In genomic region chrX:7083468-7084396, GRCh38 we compare ENCODE assay signal across 8 cellular contexts.
DNase-seq lines count a peak whose midpoint lies in the region; ATAC-seq, FAIRE-seq and TF ChIP-seq lines count a peak whose summit lies in the region.

No MANE protein-coding gene starts in this region.

- peak overlapping the region; percentile 45 to 91 (median 79) for H3K4me3 Mint-ChIP-seq in CD4-positive, alpha-beta memory T cell

- peak; percentile 61 to 79 (median 73) for DNase-seq in CD4-positive, alpha-beta memory T cell
- peak; percentile 4 for DNase-seq in T1000 (lab: John Stamatoyannopoulos, UW)
- peak; percentile 90 for DNase-seq in bronchial epithelial cell (ENCODE audit: low read depth)
- peak; percentile 69 for DNase-seq in pulmonary artery endothelial cell (ENCODE audit: low read depth, low spot score)
- DNase-seq in tibial nerve (ENCODE audit: low spot score in 2 of 2), result no peak
- no peak for DNase-seq in Right ventricle myocardium inferior (ENCODE audit: missing footprints)

- peak overlapping the region; percentile 13 for H3K27ac ChIP-seq in CD4-positive, alpha-beta memory T cell (ENCODE audit: low read depth, low read length)
- H3K27ac ChIP-seq in tibial nerve, result no peak overlapping the region

- POLR2A ChIA-PET in CD4-positive, alpha-beta memory T cell (lab: Charles Lee; ENCODE audit: partially characterized antibody), result interaction anchor here (1.7 kb wide), 1 partner anchor 10 kb away, joined by 3 read pairs; no protein-coding TSS in a partner anchor

- H3K9me3 Mint-ChIP-seq in CD4-positive, alpha-beta memory T cell, result no peaks in the 10 kb centered on the region

- no peaks in the 10 kb centered on the region for H3K9me3 ChIP-seq in CD4-positive, alpha-beta memory T cell (ENCODE audit: control insufficient read depth in 1 of 2, low read length in 2 of 2)
- no peaks in the 10 kb centered on the region for H3K9me3 ChIP-seq in tibial nerve

- H3K4me3 ChIP-seq in CD4-positive, alpha-beta memory T cell (ENCODE audit: low read length in 2 of 2), result no peak overlapping the region
- H3K4me3 ChIP-seq in bronchial epithelial cell (ENCODE audit: low read depth, low read length) (no peak overlapping the region), tibial nerve (no peak overlapping the region)

- peaks cover 29 to 76% (median 53%) of the 10 kb centered on the region in 4 donors for H3K4me1 Mint-ChIP-seq in CD4-positive, alpha-beta memory T cell

- TF ChIP-seq CTCF in bronchial epithelial cell (IDR thresholded peaks at IDR 0.05; ENCODE audit: insufficient read depth, low read length, severe bottlenecking) (no peak), tibial nerve (IDR thresholded peaks at IDR 0.05) (no peak)

- no peaks in the 10 kb centered on the region for H3K36me3 ChIP-seq in CD4-positive, alpha-beta memory T cell (ENCODE audit: insufficient read depth, low read length)
- H3K36me3 ChIP-seq in bronchial epithelial cell (ENCODE audit: control insufficient read depth, insufficient read depth, low read length), result no peaks in the 10 kb centered on the region
- H3K36me3 ChIP-seq in tibial nerve, result peaks cover 0 to 9% (median 0%) of the 10 kb centered on the region in 3 donors

- FAIRE-seq in bronchial epithelial cell (lab: Jason Lieb, UNC), result peak; percentile 85

- 73 to 79% methylated on average over 21 of the region's 21 CpGs for WGBS in tibial nerve, 2 donors

- H3K36me3 Mint-ChIP-seq in CD4-positive, alpha-beta memory T cell, result peaks cover 0 to 2% of the 10 kb centered on the region in 2 donors

- no peaks in the 10 kb centered on the region for H3K27me3 Mint-ChIP-seq in CD4-positive, alpha-beta memory T cell

- CTCF ChIA-PET in CD4-positive, alpha-beta memory T cell (lab: Charles Lee; ENCODE audit: partially characterized antibody), result no interaction called here

- no peak for TF ChIP-seq POLR2A in tibial nerve (IDR thresholded peaks at IDR 0.05)

- ATAC-seq in GM19468 (IDR thresholded peaks at IDR 0.05; ENCODE audit: extremely low read depth, unreplicated experiment), result peak; percentile 96
- peak; percentile 71 for ATAC-seq in HG03571 (IDR thresholded peaks at IDR 0.05; ENCODE audit: unreplicated experiment)
- ATAC-seq in Right ventricle myocardium inferior, result no peak

- H3K27ac Mint-ChIP-seq in CD4-positive, alpha-beta memory T cell, result peak overlapping the region; percentile 67 to 96 (median 91)

- H3K27me3 ChIP-seq in CD4-positive, alpha-beta memory T cell (ENCODE audit: insufficient read depth, low read length), result no peaks in the 10 kb centered on the region
- H3K27me3 ChIP-seq in bronchial epithelial cell (ENCODE audit: control insufficient read depth, insufficient read depth, low read length) (no peaks in the 10 kb centered on the region), tibial nerve (no peaks in the 10 kb centered on the region)

- no peak for TF ChIP-seq EP300 in tibial nerve (IDR thresholded peaks at IDR 0.05)

- H3K4me1 ChIP-seq in CD4-positive, alpha-beta memory T cell (ENCODE audit: insufficient read depth, low read length), result peaks cover 40% of the 10 kb centered on the region
- H3K4me1 ChIP-seq in tibial nerve, result peaks cover 0 to 8% (median 0%) of the 10 kb centered on the region in 4 donors

- intact Hi-C loops in CD4-positive, alpha-beta memory T cell (cut with micrococcal nuclease), result loop anchor here (1.0 kb wide), 1 partner anchor 65 kb away; the partner anchor contains the start of gene PUDP
- intact Hi-C loops in Right ventricle myocardium inferior (cut with DNase I), result no loop called here

Comparison
In these comparisons a context has a peak if more than half of its experiments do, and no peak if none do; other contexts are left out.
1. DNase-seq: peak in CD4-positive, alpha-beta memory T cell (5 of 5), T1000 (single experiment), bronchial epithelial cell (single experiment) and pulmonary artery endothelial cell (single experiment); none in tibial nerve (0 of 2) and Right ventricle myocardium inferior (single experiment).